11 cellular contexts compared by ENCODE assay signal in the genomic region with DNA sequence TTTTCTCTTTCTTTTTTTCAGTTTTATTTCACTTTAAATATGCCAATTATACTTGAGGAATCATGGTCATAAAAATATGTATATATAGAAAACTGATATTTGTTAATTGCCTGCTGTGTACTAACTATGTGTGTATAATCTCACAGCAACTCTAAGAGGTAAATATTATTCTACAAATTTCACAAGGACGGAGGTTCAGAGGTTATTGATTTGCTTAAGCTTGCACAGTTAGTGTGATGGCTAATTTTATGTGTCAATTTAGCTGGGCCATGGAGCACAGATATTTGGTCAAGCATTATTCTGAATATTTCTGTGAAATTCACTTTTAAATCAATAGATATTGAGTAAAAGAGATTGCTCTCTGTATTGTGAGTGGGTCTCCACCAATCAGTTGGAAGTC.
"Had no signal": no experiment of that assay in that cellular context is flagged by ENCODE, and none has a peak within 500 bp of the region (broad histone marks: within the 10 kb centered on the region; RNA-seq: fewer than 3 reads in every experiment).

No MANE protein-coding gene starts in this region.

- DNase-seq: GM23248, GOT3, H7, H9, HCEC 1CT, HFFc6 had no signal

- H3K4me3 ChIP-seq: GM23248, GM23338, HAP-1 had no signal

- ATAC-seq: GM23338, HCT116 had no signal

- H3K9me3 ChIP-seq: HAP-1 had no signal

- H3K27ac ChIP-seq: GM23248 had no signal

- H3K36me3 ChIP-seq: HAP-1 had no signal

- H2AFZ ChIP-seq: GM23248, GM23338 had no signal

- FAIRE-seq: H1, H54 had no signal

- H3K4me1 ChIP-seq: HAP-1 had no signal

- H3K9ac ChIP-seq: GM23248 had no signal

- H3K4me2 ChIP-seq: GM23338 had no signal
